In genomic region chr7:25731881-25732240, GRCh38 we compare ENCODE assay signal across 18 cellular contexts.
DNase-seq lines count a peak whose midpoint lies in the region; ATAC-seq, FAIRE-seq and TF ChIP-seq lines count a peak whose summit lies in the region.
"Had no signal": no experiment of that assay in that cellular context is flagged by ENCODE, and none has a peak within 500 bp of the region (broad histone marks: within the 10 kb centered on the region; RNA-seq: fewer than 3 reads in every experiment).

No MANE protein-coding gene starts in this region.

- peak overlapping the region; percentile 60 for H3T11ph ChIP-seq in H9 (ENCODE audit: low read length)

- H3K27ac ChIP-seq in H9 (ENCODE audit: insufficient read length, low read depth, low read length) (no peak overlapping the region), K562 (ENCODE audit: extremely low read depth, low read depth, low read length) (no peak overlapping the region), muscle layer of colon (ENCODE audit: low read depth, low read length) (peak overlapping the region; percentile 57), testis (peak overlapping the region; percentile 57 to 79)
- H3K27ac ChIP-seq: GM23248, KMS-11 had no signal

- no peak for TF ChIP-seq RAD21 in K562 (CRISPR knock-in tag; conservative IDR thresholded peaks at IDR 0.05 in 1 of 2, IDR thresholded peaks at IDR 0.05 in 1 of 2)

- H3K4me1 ChIP-seq in H9 (ENCODE audit: insufficient read depth, low read length) = peaks cover 16% of the 10 kb centered on the region
- H3K4me1 ChIP-seq in K562 (replicated peaks in 1 of 2; ENCODE audit: control insufficient read depth in 2 of 2, insufficient read depth in 2 of 2, low read length in 2 of 2) = peaks cover 0 to 25% of the 10 kb centered on the region in 2 experiments; a peak in 2 of 5 replicates
- peaks cover 21% of the 10 kb centered on the region for H3K4me1 ChIP-seq in muscle layer of colon (ENCODE audit: insufficient read depth, low read length)
- H3K4me1 ChIP-seq in testis = peaks cover 33% of the 10 kb centered on the region
- H3K4me1 ChIP-seq: Caco-2 had no signal

- no peaks in the 10 kb centered on the region; the same call in 1 of the 2 replicates for H3K27me3 ChIP-seq in H9 (ENCODE audit: insufficient read depth, low read length)
- no peaks in the 10 kb centered on the region for H3K27me3 ChIP-seq in K562 (ENCODE audit: control insufficient read depth in 2 of 2, insufficient read depth in 2 of 2, low read length in 2 of 2)
- H3K27me3 ChIP-seq in muscle layer of colon (ENCODE audit: control insufficient read depth in 1 of 2, insufficient read depth in 2 of 2, low read length in 2 of 2) = no peaks in the 10 kb centered on the region
- no peaks in the 10 kb centered on the region for H3K27me3 ChIP-seq in testis

- no TSS peak for BruUV-seq in K562 (replicated peaks; lab: Mats Ljungman, UMichigan)

- no peak overlapping the region for H2AK5ac ChIP-seq in H9 (ENCODE audit: insufficient read length, low read length)

- no peak overlapping the region for H4K8ac ChIP-seq in H9 (replicated peaks; ENCODE audit: insufficient read length, low read depth, low read length)

- H2BK20ac ChIP-seq in H9 (ENCODE audit: low read depth, low read length, poor library complexity, severe bottlenecking) = peak overlapping the region; percentile 86

- H2BK5ac ChIP-seq in H9 (ENCODE audit: insufficient read length, low read length) = no peak overlapping the region

- H3K4ac ChIP-seq in H9 (ENCODE audit: low read depth, low read length) = no peak overlapping the region

- WGBS in H9 (ENCODE audit: extremely low coverage, insufficient read length, low lambda C conversion rate) = no CpG with 5 or more reads among the region's 2 CpGs
- 18% methylated on average over 2 of the region's 2 CpGs for WGBS in K562 (ENCODE audit: insufficient coverage, low coverage, missing lambda C conversion rate)
- WGBS in testis, 2 donors = 13 to 19% methylated on average over 2 of the region's 2 CpGs

- TF ChIP-seq POLR2A in K562 (conservative IDR thresholded peaks at IDR 0.05) = no peak
- no peak for TF ChIP-seq POLR2A in testis (IDR thresholded peaks at IDR 0.05)

- no peaks in the 10 kb centered on the region for H3K36me3 ChIP-seq in K562 (ENCODE audit: control insufficient read depth, insufficient read depth, low read length)
- no peaks in the 10 kb centered on the region for H3K36me3 ChIP-seq in muscle layer of colon (ENCODE audit: insufficient read depth, low read length)
- no peaks in the 10 kb centered on the region for H3K36me3 ChIP-seq in testis (ENCODE audit: low read depth, missing control alignments)

- in situ Hi-C loops in K562 (cut with MboI) = no loop called here

- H3K9me1 ChIP-seq in K562 (ENCODE audit: control insufficient read depth, insufficient read depth, low read length) = no peaks in the 10 kb centered on the region

- H2BK15ac ChIP-seq in H9 (ENCODE audit: low read depth, low read length) = no peak overlapping the region

- peak overlapping the region; percentile 5; the same call in 1 of the 2 replicates for H3K14ac ChIP-seq in H9 (ENCODE audit: insufficient read depth, low read length)

- H3K27ac Mint-ChIP-seq in H9 = no peak overlapping the region
- no peak overlapping the region for H3K27ac Mint-ChIP-seq in T-helper 2 cell treated with Interferon-gamma antibody and Interleukin-4, amounts not matched to agents 5 μg/mL and 100 μg/mL, for 36 hours

- intact Hi-C loops in K562 (cut with micrococcal nuclease) = no loop called here
- intact Hi-C loops in testis (cut with DNase I; ENCODE audit: low total_unique reads) = no loop called here

- H3K4me2 ChIP-seq in H9 (ENCODE audit: insufficient read depth, insufficient read length, low read length) (no peak overlapping the region), K562 (ENCODE audit: insufficient read depth, low read length) (no peak overlapping the region)
- H3K4me2 ChIP-seq: KMS-11 had no signal

- H2BK120ac ChIP-seq in H9 (ENCODE audit: low read depth, low read length, poor library complexity, severe bottlenecking) = no peak overlapping the region

- no peak for ATAC-seq in K562
- no peak for ATAC-seq in stimulated activated naive CD8-positive, alpha-beta T cell treated with anti-CD3 and anti-CD28 coated beads, Interleukin-15, Interleukin-2, amounts not matched to agents 100 U/mL and 50 U/mL, for 24 hours

- FAIRE-seq in K562 (lab: Jason Lieb, UNC) = no peak
- FAIRE-seq: GM12892, GM19239 had no signal

- no peak for DNase-seq in H9
- DNase-seq in K562 (ENCODE audit: extremely low read depth in 1 of 4, low spot score in 3 of 4) = no peak
- no peak for DNase-seq in testis
- DNase-seq in stimulated activated naive CD8-positive, alpha-beta T cell treated with anti-CD3 and anti-CD28 coated beads, Interleukin-15, Interleukin-2, amounts not matched to agents 100 U/mL and 50 U/mL, for 24 hours = no peak
- no peak for DNase-seq in SKM-1 treated with dmso at 0.1 percent for 144 hours (lab: John Stamatoyannopoulos, UW; ENCODE audit: unreplicated experiment)
- DNase-seq in T-helper 2 cell treated with Interferon-gamma antibody and Interleukin-4, amounts not matched to agents 5 μg/mL and 100 μg/mL, for 36 hours (ENCODE audit: low spot score) = no peak
- DNase-seq: AML-193, Caco-2, DMS79, GM23248, NCI-H1092, NCI-H187, NCI-H774, SHP77 had no signal

- H4K5ac ChIP-seq in H9 (ENCODE audit: insufficient read length, low read depth, low read length) = no peak overlapping the region

- H3K4me3 Mint-ChIP-seq in H9 = no peak overlapping the region
- no peak overlapping the region for H3K4me3 Mint-ChIP-seq in T-helper 2 cell treated with Interferon-gamma antibody and Interleukin-4, amounts not matched to agents 5 μg/mL and 100 μg/mL, for 36 hours

- H3K4me3 ChIP-seq in K562 = no peak overlapping the region
- no peak overlapping the region for H3K4me3 ChIP-seq in muscle layer of colon (ENCODE audit: low read depth in 1 of 2, low read length in 2 of 2)
- H3K4me3 ChIP-seq in testis = no peak overlapping the region
- H3K4me3 ChIP-seq: GM23248 had no signal

- H3K9me3 ChIP-seq in H9 (ENCODE audit: control insufficient read depth, low read depth, low read length) = no peaks in the 10 kb centered on the region
- 0 out of 2 replicates have a peak, but pooled peaks cover 2% of the 10 kb centered on the region for H3K9me3 ChIP-seq in K562 (replicated peaks; ENCODE audit: control insufficient read depth, insufficient read depth, low read depth, low read length)
- no peaks in the 10 kb centered on the region for H3K9me3 ChIP-seq in muscle layer of colon (ENCODE audit: low read length)
- H3K9me3 ChIP-seq in testis = no peaks in the 10 kb centered on the region
- H3K9me3 ChIP-seq: Caco-2 had no signal

- H3K56ac ChIP-seq in H9 (ENCODE audit: insufficient read length, low read depth, low read length) = no peak overlapping the region

- H3K36me3 Mint-ChIP-seq in H9 (ENCODE audit: insufficient read depth in 1 of 3, low read depth in 3 of 3) = no peaks in the 10 kb centered on the region
- no peaks in the 10 kb centered on the region for H3K36me3 Mint-ChIP-seq in T-helper 2 cell treated with Interferon-gamma antibody and Interleukin-4, amounts not matched to agents 5 μg/mL and 100 μg/mL, for 36 hours (ENCODE audit: low read depth)

- no peak for TF ChIP-seq CTCF in H9 (conservative IDR thresholded peaks at IDR 0.05)
- no peak for TF ChIP-seq CTCF in K562 (IDR thresholded peaks at IDR 0.05 in 2 of 3, conservative IDR thresholded peaks at IDR 0.05 in 1 of 3; ENCODE audit: insufficient read depth in 2 of 3, low read depth in 1 of 3, low read length in 3 of 3)
- no peak for TF ChIP-seq CTCF in testis (IDR thresholded peaks at IDR 0.05)

- H2AFZ ChIP-seq in H9 (ENCODE audit: low read length) (peak overlapping the region; percentile 48), K562 (ENCODE audit: low read depth, low read length) (peak overlapping the region; percentile 97)
- H2AFZ ChIP-seq: GM23248 had no signal

- TF ChIP-seq EP300 in K562 (IDR thresholded peaks at IDR 0.05; ENCODE audit: low read length) = no peak

- no peak overlapping the region for H3K9ac ChIP-seq in H9 (ENCODE audit: extremely low read depth, insufficient read length, low read length)
- H3K9ac ChIP-seq in K562 (ENCODE audit: insufficient read depth in 1 of 2, low read depth in 2 of 2, low read length in 2 of 2) = no peak overlapping the region
- H3K9ac ChIP-seq in muscle layer of colon (ENCODE audit: low read length) = no peak overlapping the region
- H3K9ac ChIP-seq: GM23248, KMS-11 had no signal

- H3K4me1 Mint-ChIP-seq in H9 = peaks cover 31% of the 10 kb centered on the region in 2 experiments
- no peaks in the 10 kb centered on the region for H3K4me1 Mint-ChIP-seq in T-helper 2 cell treated with Interferon-gamma antibody and Interleukin-4, amounts not matched to agents 5 μg/mL and 100 μg/mL, for 36 hours (ENCODE audit: low read depth)

- H4K91ac ChIP-seq in H9 (ENCODE audit: insufficient read length, low read depth, low read length) = no peak overlapping the region

- POLR2A ChIA-PET in K562 (lab: Yijun Ruan, JAX) = no interaction called here

- no peaks in the 10 kb centered on the region for H3K23me2 ChIP-seq in H9 (ENCODE audit: insufficient read length, low read depth, low read length, poor library complexity, severe bottlenecking)

- H3K27me3 Mint-ChIP-seq in H9 (ENCODE audit: low read depth) = peaks cover 11% of the 10 kb centered on the region
- H3K27me3 Mint-ChIP-seq in T-helper 2 cell treated with Interferon-gamma antibody and Interleukin-4, amounts not matched to agents 5 μg/mL and 100 μg/mL, for 36 hours (ENCODE audit: low read depth) = peaks cover 5% of the 10 kb centered on the region

- no peaks in the 10 kb centered on the region for H3K9me3 Mint-ChIP-seq in H9
- H3K9me3 Mint-ChIP-seq in T-helper 2 cell treated with Interferon-gamma antibody and Interleukin-4, amounts not matched to agents 5 μg/mL and 100 μg/mL, for 36 hours = no peaks in the 10 kb centered on the region

- H4K20me1 ChIP-seq in H9 (ENCODE audit: control insufficient read depth, insufficient read depth, insufficient read length) = no peaks in the 10 kb centered on the region
- no peaks in the 10 kb centered on the region for H4K20me1 ChIP-seq in K562 (replicated peaks; ENCODE audit: control insufficient read depth, insufficient read depth, low read length)

- H2BK12ac ChIP-seq in H9 (ENCODE audit: insufficient read length, low read depth, low read length) = peak overlapping the region; percentile 90

- CTCF ChIA-PET in K562 (lab: Yijun Ruan, JAX; ENCODE audit: low intra/inter-chr PET ratio) = no interaction called here

- H3K23ac ChIP-seq in H9 (ENCODE audit: insufficient read length, low read depth, low read length) = no peak overlapping the region

- H3K79me2 ChIP-seq in H9 (ENCODE audit: insufficient read depth, low read length) = no peaks in the 10 kb centered on the region
- no peaks in the 10 kb centered on the region for H3K79me2 ChIP-seq in K562 (ENCODE audit: control insufficient read depth, insufficient read depth, low read length)

- H3K18ac ChIP-seq in H9 (ENCODE audit: insufficient read length, low read depth, low read length) = peak overlapping the region; percentile 15

- no peaks in the 10 kb centered on the region for H3K79me1 ChIP-seq in H9 (ENCODE audit: insufficient read depth, low read depth, low read length, poor library complexity, severe bottlenecking)

Comparison
In these comparisons a context has a peak if more than half of its experiments do, and no peak if none do; other contexts are left out.
1. H3K27ac ChIP-seq: peak in muscle layer of colon (single experiment) and testis (2 of 2); none in H9 (single experiment) and K562 (single experiment).